In genomic region chr10:73167557-73168485, GRCh38 we compare ENCODE assay signal across 8 cellular contexts. TPM values are rescaled to one million over a fixed set of nuclear protein-coding genes. Genes with fewer than 3 reads are reported as not detected.
A peak's percentile ranks its signal among the peaks of the same experiment; 100 is the strongest.
DNase-seq lines count a peak whose midpoint lies in the region; ATAC-seq, FAIRE-seq and TF ChIP-seq lines count a peak whose summit lies in the region.

Gene ECD, minus strand, starts transcription at chr10:73168008. Its CDS starts 4,071 bp downstream, at chr10:73163937.
Gene FAM149B1, plus strand, starts transcription at chr10:73168119. Its CDS starts 221 bp downstream, at chr10:73168340.

- peaks cover 0 to 7% of the 10 kb centered on the region in 2 donors for H3K36me3 ChIP-seq in body of pancreas (replicated peaks in 1 of 2; ENCODE audit: insufficient read depth in 1 of 2, low read depth in 2 of 2)

- TF ChIP-seq POLR2A in body of pancreas (IDR thresholded peaks at IDR 0.05), result peak; percentile 78 to 95 (median 95)

- FAIRE-seq in TTC549 (lab: Jason Lieb, UNC), result peak; percentile 9

- H3K9me3 ChIP-seq in body of pancreas, result no peaks in the 10 kb centered on the region

- H3K27me3 ChIP-seq in body of pancreas, result no peaks in the 10 kb centered on the region

- peak within 1 kb of the TSS; percentile 91 for H3K27ac ChIP-seq in 22Rv1
- peak within 1 kb of the TSS; percentile 81 to 95 (median 92) for H3K27ac ChIP-seq in body of pancreas

- intact Hi-C loops in body of pancreas (cut with DNase I), result loop anchor here (10.0 kb wide), 1 partner anchor 63 kb away; no protein-coding TSS in a partner anchor
- intact Hi-C loops in sciatic nerve (cut with DNase I), result no loop called here

- WGBS in body of pancreas, 2 donors, result 0% methylated on average over 33 to 52 of the region's 52 CpGs

- peaks cover 32% of the 10 kb centered on the region for H3K4me1 ChIP-seq in body of pancreas

- peak; percentile 43 for DNase-seq in NCI-H2107 treated with DMSO at 0.1 percent for 48 hours (lab: John Stamatoyannopoulos, UW; ENCODE audit: unreplicated experiment)
- DNase-seq in body of pancreas, result peak; percentile 89 to 92 (median 92)
- peak; percentile 84 for DNase-seq in iPS DF 19.7 (ENCODE audit: low read depth, low spot score)
- peak; percentile 96 for DNase-seq in sciatic nerve (ENCODE audit: low spot score)

- ATAC-seq in GM18511 (IDR thresholded peaks at IDR 0.05; ENCODE audit: unreplicated experiment) (peak; percentile 92), HG03045 (IDR thresholded peaks at IDR 0.05; ENCODE audit: unreplicated experiment) (peak; percentile 91), body of pancreas (peak; percentile 99), sciatic nerve (peak; percentile 99)

- TF ChIP-seq CTCF in 22Rv1 (IDR thresholded peaks at IDR 0.05), result peak; percentile 30
- peak in 4 of 7 experiments; percentile 19 to 50 (median 20) for TF ChIP-seq CTCF in body of pancreas (IDR thresholded peaks at IDR 0.05)

- H3K4me3 ChIP-seq in body of pancreas, result peak within 1 kb of the TSS; percentile 60 to 92

RNA-seq across cellular contexts. Expression of gene ECD, which starts in this region (rescaled TPM):
- total RNA-seq in body of pancreas (10 to 100 TPM; 14.8 to 19.8 TPM), sciatic nerve (24.7 TPM)

RNA-seq across cellular contexts. Expression of gene FAM149B1, which starts in this region (rescaled TPM):
- total RNA-seq in body of pancreas (10 to 100 TPM in 1 of 2 donors, 1 to 10 TPM in 1; 4.9 to 17.1 TPM), sciatic nerve (25.6 TPM)

Comparison
In these comparisons a context has a peak if more than half of its experiments do, and no peak if none do; other contexts are left out.
1. Peak in every context shown above with its lines: DNase-seq, ATAC-seq, H3K4me3 ChIP-seq and H3K27ac ChIP-seq.
2. DNase-seq: peak in every context shown above with its lines; median percentile 96 in sciatic nerve; 92 in body of pancreas; 84 in iPS DF 19.7; 43 in NCI-H2107 treated with DMSO at 0.1 percent for 48 hours.